ENCODE assay signal across 16 cellular contexts in the genomic region with DNA sequence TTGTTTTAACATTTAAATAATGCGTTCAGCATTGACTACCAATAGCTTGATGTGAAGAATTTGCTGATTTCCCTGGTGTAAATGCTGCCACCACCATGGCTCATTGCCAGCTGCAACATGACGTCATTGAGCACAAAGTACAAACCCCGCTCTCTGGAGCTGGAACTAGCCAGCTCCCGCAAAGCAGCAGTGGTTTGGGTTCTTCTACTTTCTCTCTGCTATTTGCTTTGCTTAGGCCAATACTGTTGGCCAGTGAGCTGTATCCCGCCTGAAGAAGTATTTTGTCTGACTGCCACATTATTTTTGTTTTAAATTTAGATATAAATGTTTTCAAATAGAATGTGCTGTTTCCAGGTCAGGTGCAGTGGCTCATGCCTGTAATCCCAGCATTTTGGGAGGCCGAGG. TPM values are rescaled to one million over a fixed set of nuclear protein-coding genes. Genes with fewer than 3 reads are reported as not detected.
A peak's percentile ranks its signal among the peaks of the same experiment; 100 is the strongest.
DNase-seq lines count a peak whose midpoint lies in the region; ATAC-seq and TF ChIP-seq lines count a peak whose summit lies in the region.
"Had no signal": no experiment of that assay in that cellular context is flagged by ENCODE, and none has a peak within 500 bp of the region (broad histone marks: within the 10 kb centered on the region; RNA-seq: fewer than 3 reads in every experiment).

No MANE protein-coding gene starts in this region.

- H3K9me3 ChIP-seq in Peyer's patch (no peaks in the 10 kb centered on the region), transverse colon (no peaks in the 10 kb centered on the region)
- H3K9me3 ChIP-seq: ovary had no signal

- peak; percentile 17 for DNase-seq in NCI-H446 treated with DMSO at 0.1 percent for 48 hours (lab: John Stamatoyannopoulos, UW)
- DNase-seq in NCI-H446 (lab: John Stamatoyannopoulos, UW) = no peak
- DNase-seq in Peyer's patch = peak in 2 of 3 donors; percentile 74 to 82
- peak; percentile 33 to 49 for DNase-seq in erythroblast (lab: John Stamatoyannopoulos, UW)
- DNase-seq in transverse colon = peak; percentile 54
- DNase-seq in GM10248 (ENCODE audit: extremely low spot score) = no peak
- no peak for DNase-seq in foreskin fibroblast
- DNase-seq: ACHN; activated naive CD4-positive, alpha-beta T cell; effector memory CD8-positive, alpha-beta T cell; HFFc6; immature natural killer cell; NCI-H1436; ovary; stimulated activated naive CD8-positive, alpha-beta T cell treated with anti-CD3 and anti-CD28 coated beads, Interleukin-15, amount 100 ng/mL, for 72 hours had no signal

- no peak for TF ChIP-seq CTCF in Peyer's patch (IDR thresholded peaks at IDR 0.05)
- TF ChIP-seq CTCF in transverse colon (IDR thresholded peaks at IDR 0.05) = no peak
- TF ChIP-seq CTCF in GM10248 (IDR thresholded peaks at IDR 0.05; ENCODE audit: control extremely low read depth, extremely low read depth, low read depth, missing control alignments) = no peak
- TF ChIP-seq CTCF in foreskin fibroblast (IDR thresholded peaks at IDR 0.05; ENCODE audit: low read depth, low read length) = no peak

- WGBS in transverse colon (ENCODE audit: low coverage in 1 of 2), 2 donors = 70 to 75% methylated on average over 3 to 6 of the region's 6 CpGs

- no peak for TF ChIP-seq POLR2A in Peyer's patch (IDR thresholded peaks at IDR 0.05)
- no peak for TF ChIP-seq POLR2A in erythroblast (IDR thresholded peaks at IDR 0.05; ENCODE audit: low read length)
- no peak for TF ChIP-seq POLR2A in transverse colon (IDR thresholded peaks at IDR 0.05)

- POLR2A ChIA-PET in GM10248 (lab: Yijun Ruan, JAX) = no interaction called here

- H3K27me3 ChIP-seq in Peyer's patch (no peaks in the 10 kb centered on the region), transverse colon (no peaks in the 10 kb centered on the region)
- H3K27me3 ChIP-seq: ovary had no signal

- H3K27ac ChIP-seq in Peyer's patch (no peak overlapping the region), transverse colon (no peak overlapping the region)
- H3K27ac ChIP-seq: ovary had no signal

- intact Hi-C loops in transverse colon (cut with DNase I; ENCODE audit: low total_unique reads) = no loop called here

- CTCF ChIA-PET in GM10248 (lab: Yijun Ruan, JAX) = no interaction called here

- ATAC-seq in HG03469 (IDR thresholded peaks at IDR 0.05; ENCODE audit: unreplicated experiment) = no peak
- ATAC-seq: effector memory CD8-positive, alpha-beta T cell; stimulated activated naive CD8-positive, alpha-beta T cell treated with anti-CD3 and anti-CD28 coated beads, Interleukin-15, amount 100 ng/mL, for 72 hours had no signal

- H3K36me3 ChIP-seq in Peyer's patch = no peaks in the 10 kb centered on the region
- H3K36me3 ChIP-seq in transverse colon = no peaks in the 10 kb centered on the region
- H3K36me3 ChIP-seq: ovary had no signal

- H3K4me1 ChIP-seq in Peyer's patch (no peaks in the 10 kb centered on the region), transverse colon (no peaks in the 10 kb centered on the region)

- TF ChIP-seq EP300 in transverse colon (IDR thresholded peaks at IDR 0.05; ENCODE audit: low read depth) = no peak

- H3K4me3 ChIP-seq in Peyer's patch = no peak overlapping the region
- H3K4me3 ChIP-seq in transverse colon = no peak overlapping the region
- H3K4me3 ChIP-seq in foreskin fibroblast (ENCODE audit: low read depth in 1 of 2, low read length in 2 of 2) = no peak overlapping the region
- H3K4me3 ChIP-seq: ovary had no signal

- in situ Hi-C loops in transverse colon (cut with MboI; ENCODE audit: low pct_ligation_motif_present in 1 of 4, low pct_unique_long_range_greater_than_20kb in 1 of 4, low sequenced_read_pairs in 3 of 4) = no loop called here

RNA-seq across cellular contexts. Expression of a gene that starts 47.4 kb away (rescaled TPM):
- total RNA-seq in Peyer's patch (10 to 100 TPM; 39.6 to 51.6 (median 43.2) TPM), transverse colon (10 to 100 TPM; 36.3 to 47.5 (median 38.1) TPM)

Comparison
In these comparisons a context has a peak if more than half of its experiments do, and no peak if none do; other contexts are left out.
1. DNase-seq: peak in NCI-H446 treated with DMSO at 0.1 percent for 48 hours (single experiment), Peyer's patch (2 of 3), erythroblast (2 of 2) and transverse colon (single experiment); none in NCI-H446 (0 of 2), GM10248 (single experiment) and foreskin fibroblast (0 of 2).